37 cellular contexts compared by ENCODE assay signal in the genomic region with DNA sequence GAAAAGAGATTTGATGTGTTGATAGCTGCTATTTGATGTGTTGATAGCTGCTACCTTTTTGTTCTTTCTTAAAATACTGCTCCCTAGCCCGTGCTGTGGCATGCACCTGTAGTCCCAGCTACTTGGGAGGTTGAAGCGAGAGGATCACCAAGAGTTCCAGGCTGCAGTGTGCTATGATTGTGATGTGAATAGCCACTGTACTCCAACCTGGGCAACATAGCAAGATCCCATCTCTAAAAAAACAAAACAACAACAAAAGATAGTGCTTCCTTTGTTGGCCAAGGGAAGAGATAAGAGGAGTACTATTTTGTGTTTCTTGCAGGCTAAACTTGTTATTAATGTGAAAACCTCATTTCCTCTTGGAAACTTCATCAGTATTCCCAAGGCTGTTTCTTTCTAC. TPM values are rescaled to one million over a fixed set of nuclear protein-coding genes. Genes with fewer than 3 reads are reported as not detected.
"Had no signal": no experiment of that assay in that cellular context is flagged by ENCODE, and none has a peak within 500 bp of the region (broad histone marks: within the 10 kb centered on the region; RNA-seq: fewer than 3 reads in every experiment).

No MANE protein-coding gene starts in this region.

- H3K36me3 ChIP-seq: adrenal gland, brain microvascular endothelial cell, breast epithelium had no signal

- ATAC-seq: activated CD4-positive, alpha-beta T cell treated with anti-CD3 and anti-CD28 coated beads for 36 hours; activated CD4-positive, CD25-positive, alpha-beta regulatory T cell treated with anti-CD3 and anti-CD28 coated beads, Interleukin-2, amount 50 U/mL, for 24 hours; activated CD8-positive, alpha-beta memory T cell treated with anti-CD3 and anti-CD28 coated beads, Interleukin-2, amount 10 ng/mL, durations not matched to agents 7 days and 5 days; activated CD8-positive, alpha-beta T cell treated with anti-CD3 and anti-CD28 coated beads, Interleukin-2, amount 10 ng/mL, durations not matched to agents 7 days and 5 days; body of pancreas had no signal

- H3K9me3 ChIP-seq: adrenal gland, body of pancreas, breast epithelium had no signal

- FAIRE-seq: astrocyte, TTC549 had no signal

- H3K27me3 ChIP-seq: adrenal gland, body of pancreas, brain microvascular endothelial cell, breast epithelium had no signal

- DNase-seq: activated CD4-positive, alpha-beta memory T cell treated with anti-CD3 and anti-CD28 coated beads, Interleukin-2, amount 10 ng/mL, durations not matched to agents 7 days and 5 days; activated CD4-positive, alpha-beta T cell treated with anti-CD3 and anti-CD28 coated beads for 1 hour; activated CD4-positive, alpha-beta T cell treated with anti-CD3 and anti-CD28 coated beads for 36 hours; activated CD4-positive, alpha-beta T cell treated with anti-CD3 and anti-CD28 coated beads for 48 hours; activated CD4-positive, alpha-beta T cell treated with anti-CD3 and anti-CD28 coated beads, Interleukin-2, amount 10 ng/mL, durations not matched to agents 7 days and 5 days; activated CD4-positive, alpha-beta T cell treated with anti-CD3 and anti-CD28 coated beads, Interleukin-2, amount 50 U/mL, for 48 hours; activated CD4-positive, CD25-positive, alpha-beta regulatory T cell; activated CD8-positive, alpha-beta memory T cell treated with anti-CD3 and anti-CD28 coated beads for 24 hours; activated CD8-positive, alpha-beta memory T cell treated with anti-CD3 and anti-CD28 coated beads, Interleukin-2, amount 10 ng/mL, durations not matched to agents 7 days and 5 days; activated CD8-positive, alpha-beta memory T cell treated with anti-CD3 and anti-CD28 coated beads, Interleukin-2, amount 50 U/mL, for 48 hours; activated CD8-positive, alpha-beta T cell treated with anti-CD3 and anti-CD28 coated beads, Interleukin-2, amount 10 ng/mL, durations not matched to agents 7 days and 5 days; activated effector memory CD4-positive, alpha-beta T cell treated with Interleukin-2 at 50 U/mL for 16 hours; activated gamma-delta T cell; activated naive CD4-positive, alpha-beta T cell treated with anti-CD3 and anti-CD28 coated beads, Interleukin-2, amount 10 ng/mL, durations not matched to agents 7 days and 5 days; activated naive CD4-positive, alpha-beta T cell treated with Interleukin-2 at 50 U/mL for 16 hours; activated T-cell treated with anti-CD3 and anti-CD28 coated beads, Interleukin-2, amount 50 U/mL, for 24 hours; activated T-cell treated with anti-CD3 and anti-CD28 coated beads, Interleukin-2, amount 50 U/mL, for 48 hours; adrenal gland; amniotic stem cell; aorta; body of pancreas; brain microvascular endothelial cell; central memory CD4-positive, alpha-beta T cell; T-helper 1 cell; T-helper 2 cell; T-helper 9 cell had no signal

- H3K9me3 Mint-ChIP-seq: activated CD4-positive, alpha-beta memory T cell treated with anti-CD3 and anti-CD28 coated beads, Interleukin-2, amount 10 ng/mL, durations not matched to agents 7 days and 5 days; activated CD4-positive, alpha-beta T cell treated with anti-CD3 and anti-CD28 coated beads, Interleukin-2, amount 10 ng/mL, durations not matched to agents 7 days and 5 days; activated naive CD4-positive, alpha-beta T cell treated with anti-CD3 and anti-CD28 coated beads, Interleukin-2, amount 10 ng/mL, durations not matched to agents 7 days and 5 days; activated naive CD4-positive, alpha-beta T cell treated with anti-CD3 and anti-CD28 coated beads, Interleukin-2, amount 50 U/mL, for 24 hours; activated T-cell treated with anti-CD3 and anti-CD28 coated beads, Interleukin-2, amount 50 U/mL, for 24 hours; activated T-helper 2 cell treated with anti-CD3 and anti-CD28 coated beads, Interferon-gamma antibody, Interleukin-2, Interleukin-4, amounts not matched to agents 10 μg/mL and 5 μg/mL and 100 μg/mL, durations not matched to agents 14 hours and 24 hours and 36 hours; T-helper 1 cell treated with Interleukin-12 subunit alpha and Interleukin-12 subunit beta and Interleukin-4 antibody, amounts not matched to agents 30 μg/mL and 1 μg/mL, for 36 hours; T-helper 2 cell treated with Interferon-gamma antibody and Interleukin-4, amounts not matched to agents 5 μg/mL and 100 μg/mL, for 36 hours had no signal

- H3K27ac Mint-ChIP-seq: activated CD4-positive, alpha-beta memory T cell treated with anti-CD3 and anti-CD28 coated beads, Interleukin-2, amount 10 ng/mL, durations not matched to agents 7 days and 5 days; activated CD4-positive, alpha-beta T cell treated with anti-CD3 and anti-CD28 coated beads for 36 hours; activated CD4-positive, alpha-beta T cell treated with anti-CD3 and anti-CD28 coated beads, Interleukin-2, amount 10 ng/mL, durations not matched to agents 7 days and 5 days; activated CD8-positive, alpha-beta memory T cell treated with anti-CD3 and anti-CD28 coated beads, Interleukin-2, amount 10 ng/mL, durations not matched to agents 7 days and 5 days; activated CD8-positive, alpha-beta T cell treated with anti-CD3 and anti-CD28 coated beads, Interleukin-2, amount 10 ng/mL, durations not matched to agents 7 days and 5 days; activated naive CD4-positive, alpha-beta T cell treated with anti-CD3 and anti-CD28 coated beads, Interleukin-2, amount 10 ng/mL, durations not matched to agents 7 days and 5 days; activated naive CD4-positive, alpha-beta T cell treated with anti-CD3 and anti-CD28 coated beads, Interleukin-2, amount 50 U/mL, for 24 hours; activated naive CD8-positive, alpha-beta T cell; activated T-cell treated with anti-CD3 and anti-CD28 coated beads, Interleukin-2, amount 50 U/mL, for 24 hours; activated T-helper 2 cell treated with anti-CD3 and anti-CD28 coated beads, Interferon-gamma antibody, Interleukin-2, Interleukin-4, amounts not matched to agents 10 μg/mL and 5 μg/mL and 100 μg/mL, durations not matched to agents 14 hours and 24 hours and 36 hours; T-helper 1 cell treated with Interleukin-12 subunit alpha and Interleukin-12 subunit beta and Interleukin-4 antibody, amounts not matched to agents 30 μg/mL and 1 μg/mL, for 36 hours; T-helper 2 cell treated with Interferon-gamma antibody and Interleukin-4, amounts not matched to agents 5 μg/mL and 100 μg/mL, for 36 hours had no signal

- H3K36me3 Mint-ChIP-seq: activated naive CD4-positive, alpha-beta T cell treated with anti-CD3 and anti-CD28 coated beads, Interleukin-2, amount 50 U/mL, for 24 hours; activated naive CD8-positive, alpha-beta T cell had no signal

- H3K27ac ChIP-seq: adrenal gland, body of pancreas, brain microvascular endothelial cell, breast epithelium, VCaP had no signal

- H3K4me1 ChIP-seq: breast epithelium had no signal

- H3K27me3 Mint-ChIP-seq: activated CD4-positive, alpha-beta memory T cell treated with anti-CD3 and anti-CD28 coated beads, Interleukin-2, amount 10 ng/mL, durations not matched to agents 7 days and 5 days; activated CD8-positive, alpha-beta memory T cell treated with anti-CD3 and anti-CD28 coated beads, Interleukin-2, amount 10 ng/mL, durations not matched to agents 7 days and 5 days had no signal

- H3K4me3 Mint-ChIP-seq: activated CD4-positive, alpha-beta memory T cell treated with anti-CD3 and anti-CD28 coated beads, Interleukin-2, amount 10 ng/mL, durations not matched to agents 7 days and 5 days; activated CD4-positive, alpha-beta T cell treated with anti-CD3 and anti-CD28 coated beads for 36 hours; activated CD4-positive, alpha-beta T cell treated with anti-CD3 and anti-CD28 coated beads, Interleukin-2, amount 10 ng/mL, durations not matched to agents 7 days and 5 days; activated CD8-positive, alpha-beta memory T cell treated with anti-CD3 and anti-CD28 coated beads, Interleukin-2, amount 10 ng/mL, durations not matched to agents 7 days and 5 days; activated CD8-positive, alpha-beta T cell treated with anti-CD3 and anti-CD28 coated beads, Interleukin-2, amount 10 ng/mL, durations not matched to agents 7 days and 5 days; activated naive CD4-positive, alpha-beta T cell treated with anti-CD3 and anti-CD28 coated beads, Interleukin-2, amount 10 ng/mL, durations not matched to agents 7 days and 5 days; activated naive CD4-positive, alpha-beta T cell treated with anti-CD3 and anti-CD28 coated beads, Interleukin-2, amount 50 U/mL, for 24 hours; activated naive CD8-positive, alpha-beta T cell; activated T-cell treated with anti-CD3 and anti-CD28 coated beads, Interleukin-2, amount 50 U/mL, for 24 hours; T-helper 1 cell treated with Interleukin-12 subunit alpha and Interleukin-12 subunit beta and Interleukin-4 antibody, amounts not matched to agents 30 μg/mL and 1 μg/mL, for 36 hours; T-helper 2 cell treated with Interferon-gamma antibody and Interleukin-4, amounts not matched to agents 5 μg/mL and 100 μg/mL, for 36 hours had no signal

- H3K4me3 ChIP-seq: adrenal gland, body of pancreas, breast epithelium had no signal

RNA-seq across cellular contexts. Expression of a gene that starts 25.9 kb away (rescaled TPM):
- total RNA-seq: activated CD4-positive, alpha-beta memory T cell treated with anti-CD3 and anti-CD28 coated beads, Interleukin-2, amount 10 ng/mL, durations not matched to agents 7 days and 5 days; activated CD4-positive, alpha-beta T cell treated with anti-CD3 and anti-CD28 coated beads for 36 hours; activated CD4-positive, alpha-beta T cell treated with anti-CD3 and anti-CD28 coated beads, Interleukin-2, amount 10 ng/mL, durations not matched to agents 7 days and 5 days; activated CD8-positive, alpha-beta memory T cell treated with anti-CD3 and anti-CD28 coated beads, Interleukin-2, amount 10 ng/mL, durations not matched to agents 7 days and 5 days; activated CD8-positive, alpha-beta T cell treated with anti-CD3 and anti-CD28 coated beads, Interleukin-2, amount 10 ng/mL, durations not matched to agents 7 days and 5 days; activated T-helper 2 cell treated with anti-CD3 and anti-CD28 coated beads, Interferon-gamma antibody, Interleukin-2, Interleukin-4, amounts not matched to agents 10 μg/mL and 5 μg/mL and 100 μg/mL, durations not matched to agents 14 hours and 24 hours and 36 hours; astrocyte; body of pancreas; cardiac septum had no signal
- polyA plus RNA-seq: aorta had no signal
